1 cellular context compared by ENCODE assay signal in the genomic region with DNA sequence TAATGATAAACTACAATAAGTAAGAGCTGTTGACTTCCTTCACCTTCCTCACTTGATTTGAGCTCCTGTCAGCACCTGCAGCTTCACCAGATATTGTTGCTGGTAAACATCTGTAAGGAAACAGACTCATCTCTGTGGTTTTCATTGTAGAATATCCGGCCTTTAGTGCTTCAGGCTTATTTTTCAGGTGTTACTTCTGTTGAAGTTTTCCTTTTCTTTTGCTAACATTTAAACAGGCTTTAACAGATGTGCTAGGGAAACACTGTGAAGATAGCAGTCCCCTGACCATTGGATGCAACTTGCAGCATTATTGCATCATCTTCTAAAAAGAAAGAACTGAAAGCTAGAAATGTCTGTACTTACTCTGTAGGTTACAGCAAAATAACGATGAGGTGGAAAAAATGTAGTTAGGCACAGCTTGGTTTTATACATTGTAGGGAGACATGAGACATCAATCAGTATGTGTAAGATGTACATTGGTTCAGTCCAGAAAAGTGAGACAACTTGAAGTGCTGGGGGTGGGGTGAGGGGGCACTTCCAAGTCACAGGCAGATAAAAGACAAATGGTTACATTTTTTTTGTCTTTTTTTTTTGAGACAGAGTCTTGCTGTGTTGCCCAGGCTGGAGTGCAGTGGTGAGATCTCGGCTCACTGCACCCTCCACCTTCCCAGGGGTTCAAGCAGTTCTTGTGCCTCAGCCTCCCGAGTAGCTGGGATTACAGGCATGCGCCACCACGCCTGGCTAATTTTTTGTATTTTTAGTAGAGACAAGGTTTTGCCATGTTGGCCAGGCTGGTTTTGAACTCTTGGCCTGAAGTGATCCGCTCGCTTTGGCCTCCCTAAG.
TF ChIP-seq lines count a peak whose summit lies in the region.

No MANE protein-coding gene starts in this region.

TF ChIP-seq in K562, 482 proteins besides CTCF, POLR2A, EP300 and RAD21 (continued from another document and continues in another):
- TF ChIP-seq YY1 (IDR thresholded peaks at IDR 0.05; ENCODE audit: borderline replicate concordance in 1 of 3, control insufficient read depth in 1 of 3, extremely low read depth in 1 of 3, insufficient read depth in 3 of 3, insufficient read length in 1 of 3, insufficient replicate concordance in 2 of 3, low read depth in 1 of 3, low read length in 2 of 3) (no peak), ZBTB1 (CRISPR knock-in tag; IDR thresholded peaks at IDR 0.05; ENCODE audit: borderline replicate concordance, low read depth) (no peak), ETS2 (tag; IDR thresholded peaks at IDR 0.05; ENCODE audit: borderline replicate concordance, poor library complexity, severe bottlenecking) (no peak), JUN (IDR thresholded peaks at IDR 0.05; ENCODE audit: borderline replicate concordance, low read depth, low read length) (peak; percentile 80), JUN (CRISPR knock-in tag; IDR thresholded peaks at IDR 0.05; ENCODE audit: borderline replicate concordance) (no peak), CEBPB (tag; IDR thresholded peaks at IDR 0.05) (peak; percentile 99), ZNF354B (CRISPR knock-in tag; IDR thresholded peaks at IDR 0.05) (peak; percentile 82), NFIX (CRISPR knock-in tag; IDR thresholded peaks at IDR 0.05; ENCODE audit: low read depth) (peak; percentile 14; the same call in 1 of the 2 replicates), ATF1 (CRISPR knock-in tag; IDR thresholded peaks at IDR 0.05) (no peak), ATF1 (tag; IDR thresholded peaks at IDR 0.05) (peak; percentile 62), XRCC5 (IDR thresholded peaks at IDR 0.05; ENCODE audit: low read depth, low read length) (no peak), HEY1 (CRISPR knock-in tag; IDR thresholded peaks at IDR 0.05; ENCODE audit: borderline replicate concordance) (0 out of 2 replicates have a peak, but pooled peaks have one; percentile 9), ZNF41 (CRISPR knock-in tag; conservative IDR thresholded peaks at IDR 0.05) (peak; percentile 32; the same call in 1 of the 2 replicates), ZNF143 (CRISPR knock-in tag; IDR thresholded peaks at IDR 0.05) (no peak)
- TF ChIP-seq, protein P1, sequence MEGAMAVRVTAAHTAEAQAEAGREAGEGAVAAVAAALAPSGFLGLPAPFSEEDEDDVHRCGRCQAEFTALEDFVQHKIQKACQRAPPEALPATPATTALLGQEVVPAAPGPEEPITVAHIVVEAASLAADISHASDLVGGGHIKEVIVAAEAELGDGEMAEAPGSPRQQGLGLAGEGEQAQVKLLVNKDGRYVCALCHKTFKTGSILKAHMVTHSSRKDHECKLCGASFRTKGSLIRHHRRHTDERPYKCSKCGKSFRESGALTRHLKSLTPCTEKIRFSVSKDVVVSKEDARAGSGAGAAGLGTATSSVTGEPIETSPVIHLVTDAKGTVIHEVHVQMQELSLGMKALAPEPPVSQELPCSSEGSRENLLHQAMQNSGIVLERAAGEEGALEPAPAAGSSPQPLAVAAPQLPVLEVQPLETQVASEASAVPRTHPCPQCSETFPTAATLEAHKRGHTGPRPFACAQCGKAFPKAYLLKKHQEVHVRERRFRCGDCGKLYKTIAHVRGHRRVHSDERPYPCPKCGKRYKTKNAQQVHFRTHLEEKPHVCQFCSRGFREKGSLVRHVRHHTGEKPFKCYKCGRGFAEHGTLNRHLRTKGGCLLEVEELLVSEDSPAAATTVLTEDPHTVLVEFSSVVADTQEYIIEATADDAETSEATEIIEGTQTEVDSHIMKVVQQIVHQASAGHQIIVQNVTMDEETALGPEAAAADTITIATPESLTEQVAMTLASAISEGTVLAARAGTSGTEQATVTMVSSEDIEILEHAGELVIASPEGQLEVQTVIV (CRISPR knock-in tag; IDR thresholded peaks at IDR 0.05; ENCODE audit: borderline replicate concordance): no peak
- TF ChIP-seq, protein P2, sequence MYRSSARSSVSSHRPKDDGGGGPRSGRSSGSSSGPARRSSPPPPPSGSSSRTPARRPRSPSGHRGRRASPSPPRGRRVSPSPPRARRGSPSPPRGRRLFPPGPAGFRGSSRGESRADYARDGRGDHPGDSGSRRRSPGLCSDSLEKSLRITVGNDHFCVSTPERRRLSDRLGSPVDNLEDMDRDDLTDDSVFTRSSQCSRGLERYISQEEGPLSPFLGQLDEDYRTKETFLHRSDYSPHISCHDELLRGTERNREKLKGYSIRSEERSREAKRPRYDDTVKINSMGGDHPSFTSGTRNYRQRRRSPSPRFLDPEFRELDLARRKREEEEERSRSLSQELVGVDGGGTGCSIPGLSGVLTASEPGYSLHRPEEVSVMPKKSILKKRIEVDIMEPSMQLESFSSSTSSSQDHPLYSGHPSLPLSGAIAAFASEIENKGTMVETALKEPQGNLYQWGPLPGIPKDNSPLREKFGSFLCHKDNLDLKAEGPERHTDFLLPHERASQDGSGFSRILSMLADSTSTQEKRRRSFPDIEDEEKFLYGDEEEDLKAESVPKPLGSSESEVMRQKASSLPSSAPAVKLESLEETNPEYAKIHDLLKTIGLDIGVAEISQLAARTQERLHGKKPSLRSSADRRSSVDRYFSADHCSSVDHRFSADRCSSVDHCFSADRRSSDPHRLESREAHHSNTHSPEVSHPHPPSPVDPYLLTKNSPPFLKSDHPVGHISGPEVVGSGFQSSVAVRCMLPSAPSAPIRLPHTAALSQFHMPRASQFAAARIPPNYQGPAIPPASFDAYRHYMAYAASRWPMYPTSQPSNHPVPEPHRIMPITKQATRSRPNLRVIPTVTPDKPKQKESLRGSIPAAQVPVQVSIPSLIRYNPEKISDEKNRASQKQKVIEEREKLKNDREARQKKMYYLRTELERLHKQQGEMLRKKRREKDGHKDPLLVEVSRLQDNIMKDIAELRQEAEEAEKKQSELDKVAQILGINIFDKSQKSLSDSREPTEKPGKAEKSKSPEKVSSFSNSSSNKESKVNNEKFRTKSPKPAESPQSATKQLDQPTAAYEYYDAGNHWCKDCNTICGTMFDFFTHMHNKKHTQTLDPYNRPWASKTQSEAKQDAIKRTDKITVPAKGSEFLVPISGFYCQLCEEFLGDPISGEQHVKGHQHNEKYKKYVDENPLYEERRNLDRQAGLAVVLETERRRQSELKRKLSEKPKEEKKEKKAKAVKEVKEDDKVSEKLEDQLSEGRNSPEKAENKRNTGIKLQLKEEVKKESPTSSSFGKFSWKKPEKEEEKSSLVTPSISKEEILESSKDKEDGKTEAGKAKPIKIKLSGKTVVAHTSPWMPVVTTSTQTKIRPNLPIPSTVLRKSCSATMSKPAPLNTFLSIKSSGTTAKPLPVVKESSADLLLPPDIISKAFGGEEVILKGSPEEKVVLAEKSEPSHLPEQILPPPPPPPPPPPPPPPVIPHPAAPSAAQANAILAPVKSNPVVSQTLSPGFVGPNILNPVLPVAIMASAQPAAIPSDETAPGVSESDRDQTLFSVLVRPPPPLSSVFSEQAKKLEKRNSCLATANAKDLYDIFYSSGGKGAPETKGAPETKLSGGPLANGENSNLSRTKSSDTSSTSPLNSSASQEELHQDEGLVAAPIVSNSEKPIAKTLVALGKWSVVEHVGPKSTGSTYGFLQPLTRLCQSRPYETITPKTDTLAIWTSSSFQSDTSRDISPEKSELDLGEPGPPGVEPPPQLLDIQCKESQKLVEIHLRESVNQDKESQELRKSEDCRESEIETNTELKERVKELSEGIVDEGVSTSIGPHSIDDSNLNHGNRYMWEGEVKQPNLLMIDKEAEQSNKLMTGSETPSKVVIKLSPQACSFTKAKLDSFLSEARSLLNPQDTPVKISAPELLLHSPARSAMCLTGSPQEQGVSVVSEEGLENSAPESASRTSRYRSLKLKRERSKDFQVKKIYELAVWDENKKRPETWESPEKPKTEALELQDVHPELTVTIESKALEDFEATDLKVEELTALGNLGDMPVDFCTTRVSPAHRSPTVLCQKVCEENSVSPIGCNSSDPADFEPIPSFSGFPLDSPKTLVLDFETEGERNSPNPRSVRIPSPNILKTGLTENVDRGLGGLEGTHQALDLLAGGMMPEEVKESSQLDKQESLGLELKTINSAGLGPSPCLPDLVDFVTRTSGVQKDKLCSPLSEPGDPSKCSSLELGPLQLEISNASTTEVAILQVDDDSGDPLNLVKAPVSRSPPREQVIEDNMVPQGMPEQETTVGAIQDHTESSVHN (IDR thresholded peaks at IDR 0.05; ENCODE audit: borderline replicate concordance in 1 of 2, low read depth in 1 of 2): peak; percentile 86 to 96; a peak in 3 of 4 replicates
- TF ChIP-seq, protein P3, sequence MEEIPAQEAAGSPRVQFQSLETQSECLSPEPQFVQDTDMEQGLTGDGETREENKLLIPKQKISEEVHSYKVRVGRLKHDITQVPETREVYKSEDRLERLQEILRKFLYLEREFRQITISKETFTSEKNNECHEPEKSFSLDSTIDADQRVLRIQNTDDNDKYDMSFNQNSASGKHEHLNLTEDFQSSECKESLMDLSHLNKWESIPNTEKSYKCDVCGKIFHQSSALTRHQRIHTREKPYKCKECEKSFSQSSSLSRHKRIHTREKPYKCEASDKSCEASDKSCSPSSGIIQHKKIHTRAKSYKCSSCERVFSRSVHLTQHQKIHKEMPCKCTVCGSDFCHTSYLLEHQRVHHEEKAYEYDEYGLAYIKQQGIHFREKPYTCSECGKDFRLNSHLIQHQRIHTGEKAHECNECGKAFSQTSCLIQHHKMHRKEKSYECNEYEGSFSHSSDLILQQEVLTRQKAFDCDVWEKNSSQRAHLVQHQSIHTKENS (CRISPR knock-in tag; IDR thresholded peaks at IDR 0.05): 0 out of 2 replicates have a peak, but pooled peaks have one; percentile 40
- TF ChIP-seq, protein P4, sequence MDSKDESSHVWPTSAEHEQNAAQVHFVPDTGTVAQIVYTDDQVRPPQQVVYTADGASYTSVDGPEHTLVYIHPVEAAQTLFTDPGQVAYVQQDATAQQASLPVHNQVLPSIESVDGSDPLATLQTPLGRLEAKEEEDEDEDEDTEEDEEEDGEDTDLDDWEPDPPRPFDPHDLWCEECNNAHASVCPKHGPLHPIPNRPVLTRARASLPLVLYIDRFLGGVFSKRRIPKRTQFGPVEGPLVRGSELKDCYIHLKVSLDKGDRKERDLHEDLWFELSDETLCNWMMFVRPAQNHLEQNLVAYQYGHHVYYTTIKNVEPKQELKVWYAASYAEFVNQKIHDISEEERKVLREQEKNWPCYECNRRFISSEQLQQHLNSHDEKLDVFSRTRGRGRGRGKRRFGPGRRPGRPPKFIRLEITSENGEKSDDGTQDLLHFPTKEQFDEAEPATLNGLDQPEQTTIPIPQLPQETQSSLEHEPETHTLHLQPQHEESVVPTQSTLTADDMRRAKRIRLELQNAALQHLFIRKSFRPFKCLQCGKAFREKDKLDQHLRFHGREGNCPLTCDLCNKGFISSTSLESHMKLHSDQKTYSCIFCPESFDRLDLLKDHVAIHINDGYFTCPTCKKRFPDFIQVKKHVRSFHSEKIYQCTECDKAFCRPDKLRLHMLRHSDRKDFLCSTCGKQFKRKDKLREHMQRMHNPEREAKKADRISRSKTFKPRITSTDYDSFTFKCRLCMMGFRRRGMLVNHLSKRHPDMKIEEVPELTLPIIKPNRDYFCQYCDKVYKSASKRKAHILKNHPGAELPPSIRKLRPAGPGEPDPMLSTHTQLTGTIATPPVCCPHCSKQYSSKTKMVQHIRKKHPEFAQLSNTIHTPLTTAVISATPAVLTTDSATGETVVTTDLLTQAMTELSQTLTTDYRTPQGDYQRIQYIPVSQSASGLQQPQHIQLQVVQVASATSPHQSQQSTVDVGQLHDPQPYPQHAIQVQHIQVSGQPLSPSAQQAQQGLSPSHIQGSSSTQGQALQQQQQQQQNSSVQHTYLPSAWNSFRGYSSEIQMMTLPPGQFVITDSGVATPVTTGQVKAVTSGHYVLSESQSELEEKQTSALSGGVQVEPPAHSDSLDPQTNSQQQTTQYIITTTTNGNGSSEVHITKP (IDR thresholded peaks at IDR 0.05; ENCODE audit: partially characterized antibody): peak; percentile 94
- TF ChIP-seq, protein P5, sequence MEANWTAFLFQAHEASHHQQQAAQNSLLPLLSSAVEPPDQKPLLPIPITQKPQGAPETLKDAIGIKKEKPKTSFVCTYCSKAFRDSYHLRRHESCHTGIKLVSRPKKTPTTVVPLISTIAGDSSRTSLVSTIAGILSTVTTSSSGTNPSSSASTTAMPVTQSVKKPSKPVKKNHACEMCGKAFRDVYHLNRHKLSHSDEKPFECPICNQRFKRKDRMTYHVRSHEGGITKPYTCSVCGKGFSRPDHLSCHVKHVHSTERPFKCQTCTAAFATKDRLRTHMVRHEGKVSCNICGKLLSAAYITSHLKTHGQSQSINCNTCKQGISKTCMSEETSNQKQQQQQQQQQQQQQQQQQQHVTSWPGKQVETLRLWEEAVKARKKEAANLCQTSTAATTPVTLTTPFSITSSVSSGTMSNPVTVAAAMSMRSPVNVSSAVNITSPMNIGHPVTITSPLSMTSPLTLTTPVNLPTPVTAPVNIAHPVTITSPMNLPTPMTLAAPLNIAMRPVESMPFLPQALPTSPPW (CRISPR knock-in tag; IDR thresholded peaks at IDR 0.05): peak; percentile 23; the same call in 1 of the 2 replicates
- TF ChIP-seq, protein P6, sequence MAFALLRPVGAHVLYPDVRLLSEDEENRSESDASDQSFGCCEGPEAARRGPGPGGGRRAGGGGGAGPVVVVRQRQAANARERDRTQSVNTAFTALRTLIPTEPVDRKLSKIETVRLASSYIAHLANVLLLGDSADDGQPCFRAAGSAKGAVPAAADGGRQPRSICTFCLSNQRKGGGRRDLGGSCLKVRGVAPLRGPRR (CRISPR knock-in tag; IDR thresholded peaks at IDR 0.05): peak; percentile 85; the same call in 1 of the 2 replicates
- TF ChIP-seq, protein P7, sequence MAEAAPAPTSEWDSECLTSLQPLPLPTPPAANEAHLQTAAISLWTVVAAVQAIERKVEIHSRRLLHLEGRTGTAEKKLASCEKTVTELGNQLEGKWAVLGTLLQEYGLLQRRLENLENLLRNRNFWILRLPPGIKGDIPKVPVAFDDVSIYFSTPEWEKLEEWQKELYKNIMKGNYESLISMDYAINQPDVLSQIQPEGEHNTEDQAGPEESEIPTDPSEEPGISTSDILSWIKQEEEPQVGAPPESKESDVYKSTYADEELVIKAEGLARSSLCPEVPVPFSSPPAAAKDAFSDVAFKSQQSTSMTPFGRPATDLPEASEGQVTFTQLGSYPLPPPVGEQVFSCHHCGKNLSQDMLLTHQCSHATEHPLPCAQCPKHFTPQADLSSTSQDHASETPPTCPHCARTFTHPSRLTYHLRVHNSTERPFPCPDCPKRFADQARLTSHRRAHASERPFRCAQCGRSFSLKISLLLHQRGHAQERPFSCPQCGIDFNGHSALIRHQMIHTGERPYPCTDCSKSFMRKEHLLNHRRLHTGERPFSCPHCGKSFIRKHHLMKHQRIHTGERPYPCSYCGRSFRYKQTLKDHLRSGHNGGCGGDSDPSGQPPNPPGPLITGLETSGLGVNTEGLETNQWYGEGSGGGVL (CRISPR knock-in tag; IDR thresholded peaks at IDR 0.05): peak; percentile 60; the same call in 1 of the 2 replicates
- TF ChIP-seq, protein P8, sequence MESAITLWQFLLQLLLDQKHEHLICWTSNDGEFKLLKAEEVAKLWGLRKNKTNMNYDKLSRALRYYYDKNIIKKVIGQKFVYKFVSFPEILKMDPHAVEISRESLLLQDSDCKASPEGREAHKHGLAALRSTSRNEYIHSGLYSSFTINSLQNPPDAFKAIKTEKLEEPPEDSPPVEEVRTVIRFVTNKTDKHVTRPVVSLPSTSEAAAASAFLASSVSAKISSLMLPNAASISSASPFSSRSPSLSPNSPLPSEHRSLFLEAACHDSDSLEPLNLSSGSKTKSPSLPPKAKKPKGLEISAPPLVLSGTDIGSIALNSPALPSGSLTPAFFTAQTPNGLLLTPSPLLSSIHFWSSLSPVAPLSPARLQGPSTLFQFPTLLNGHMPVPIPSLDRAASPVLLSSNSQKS (CRISPR knock-in tag; IDR thresholded peaks at IDR 0.05): 0 out of 2 replicates have a peak, but pooled peaks have one; percentile 7
- TF ChIP-seq, protein P9, sequence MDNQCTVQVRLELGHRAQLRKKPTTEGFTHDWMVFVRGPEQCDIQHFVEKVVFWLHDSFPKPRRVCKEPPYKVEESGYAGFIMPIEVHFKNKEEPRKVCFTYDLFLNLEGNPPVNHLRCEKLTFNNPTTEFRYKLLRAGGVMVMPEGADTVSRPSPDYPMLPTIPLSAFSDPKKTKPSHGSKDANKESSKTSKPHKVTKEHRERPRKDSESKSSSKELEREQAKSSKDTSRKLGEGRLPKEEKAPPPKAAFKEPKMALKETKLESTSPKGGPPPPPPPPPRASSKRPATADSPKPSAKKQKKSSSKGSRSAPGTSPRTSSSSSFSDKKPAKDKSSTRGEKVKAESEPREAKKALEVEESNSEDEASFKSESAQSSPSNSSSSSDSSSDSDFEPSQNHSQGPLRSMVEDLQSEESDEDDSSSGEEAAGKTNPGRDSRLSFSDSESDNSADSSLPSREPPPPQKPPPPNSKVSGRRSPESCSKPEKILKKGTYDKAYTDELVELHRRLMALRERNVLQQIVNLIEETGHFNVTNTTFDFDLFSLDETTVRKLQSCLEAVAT (IDR thresholded peaks at IDR 0.05): no peak
